8 cellular contexts compared by ENCODE assay signal in genomic region chr13:20525601-20526544, GRCh38. TPM values are rescaled to one million over a fixed set of nuclear protein-coding genes. Genes with fewer than 3 reads are reported as not detected.
DNase-seq lines count a peak whose midpoint lies in the region; ATAC-seq and TF ChIP-seq lines count a peak whose summit lies in the region.

Gene CRYL1, minus strand, starts transcription at chr13:20525857. Its CDS starts 63 bp downstream, at chr13:20525794.

- no peaks in the 10 kb centered on the region for H3K27me3 ChIP-seq in CD8-positive, alpha-beta T cell (ENCODE audit: insufficient read depth, low read length)
- H3K27me3 ChIP-seq in Panc1 (ENCODE audit: control insufficient read depth, insufficient read depth, low read length) (no peaks in the 10 kb centered on the region), esophagus muscularis mucosa (no peaks in the 10 kb centered on the region), muscle layer of duodenum (ENCODE audit: low read depth, low read length) (no peaks in the 10 kb centered on the region)

- peak within 1 kb of the TSS; percentile 96 for H3K27ac Mint-ChIP-seq in CD8-positive, alpha-beta T cell

- H3K36me3 Mint-ChIP-seq in CD8-positive, alpha-beta T cell: no peaks in the 10 kb centered on the region
- H3K36me3 Mint-ChIP-seq in activated T-cell treated with anti-CD3 and anti-CD28 coated beads, Interleukin-2, amount 50 U/mL, for 4 hours (ENCODE audit: insufficient read depth): no peaks in the 10 kb centered on the region

- peaks cover 7% of the 10 kb centered on the region for H3K27me3 Mint-ChIP-seq in CD8-positive, alpha-beta T cell (ENCODE audit: low read depth)
- no peaks in the 10 kb centered on the region for H3K27me3 Mint-ChIP-seq in activated T-cell treated with anti-CD3 and anti-CD28 coated beads, Interleukin-2, amount 50 U/mL, for 4 hours (ENCODE audit: low read depth)

- peaks cover 22% of the 10 kb centered on the region for H3K4me1 Mint-ChIP-seq in CD8-positive, alpha-beta T cell (ENCODE audit: low read depth)
- peaks cover 26% of the 10 kb centered on the region for H3K4me1 Mint-ChIP-seq in activated T-cell treated with anti-CD3 and anti-CD28 coated beads, Interleukin-2, amount 50 U/mL, for 4 hours (ENCODE audit: low read depth)

- WGBS in esophagus muscularis mucosa: under 1% methylated on average over 63 of the region's 89 CpGs

- H3K9me3 ChIP-seq in CD8-positive, alpha-beta T cell (ENCODE audit: low read length): no peaks in the 10 kb centered on the region
- H3K9me3 ChIP-seq in Panc1 (ENCODE audit: control insufficient read depth, insufficient read depth, low read depth, low read length) (no peaks in the 10 kb centered on the region), esophagus muscularis mucosa (no peaks in the 10 kb centered on the region), muscle layer of duodenum (ENCODE audit: control insufficient read depth in 1 of 2, low read length in 2 of 2) (no peaks in the 10 kb centered on the region)

- H3K27ac ChIP-seq in CD8-positive, alpha-beta T cell (ENCODE audit: low read depth, low read length): peak within 1 kb of the TSS; percentile 75
- peak within 1 kb of the TSS; percentile 70 for H3K27ac ChIP-seq in Panc1 (ENCODE audit: low read length)
- H3K27ac ChIP-seq in esophagus muscularis mucosa (replicated peaks in 1 of 4): peak within 1 kb of the TSS; percentile 85 to 92 (median 89)
- peak within 1 kb of the TSS; percentile 95 for H3K27ac ChIP-seq in muscle layer of duodenum (ENCODE audit: low read length)

- CTCF ChIA-PET in CD8-positive, alpha-beta T cell (lab: Charles Lee): interaction anchor here (0.9 to 1.2 kb wide), 2 partner anchors 19 to 33 kb away, joined by 3 read pairs; no protein-coding TSS in a partner anchor
- CTCF ChIA-PET in Panc1 (lab: Charles Lee): no interaction called here

- no peak for TF ChIP-seq CTCF in CD8-positive, alpha-beta T cell (IDR thresholded peaks at IDR 0.05)
- TF ChIP-seq CTCF in Panc1 (IDR thresholded peaks at IDR 0.05): no peak
- no peak for TF ChIP-seq CTCF in esophagus muscularis mucosa (IDR thresholded peaks at IDR 0.05)

- in situ Hi-C loops in Panc1 (cut with HindIII; ENCODE audit: low pct_unique_long_range_greater_than_20kb, low sequenced_read_pairs): no loop called here

- no TSS peak for BruUV-seq in Panc1 (replicated peaks; lab: Mats Ljungman, UMichigan)

- H3K36me3 ChIP-seq in CD8-positive, alpha-beta T cell (ENCODE audit: insufficient read depth, low read length): no peaks in the 10 kb centered on the region
- H3K36me3 ChIP-seq in Panc1 (ENCODE audit: control insufficient read depth, insufficient read depth, low read length) (no peaks in the 10 kb centered on the region), esophagus muscularis mucosa (no peaks in the 10 kb centered on the region), muscle layer of duodenum (ENCODE audit: control insufficient read depth in 1 of 2, insufficient read depth in 2 of 2, low read length in 2 of 2) (no peaks in the 10 kb centered on the region)

- H3K4me1 ChIP-seq in CD8-positive, alpha-beta T cell (ENCODE audit: insufficient read depth, low read length): peaks cover 17% of the 10 kb centered on the region
- H3K4me1 ChIP-seq in Panc1 (ENCODE audit: control insufficient read depth, insufficient read depth, low read length): no peaks in the 10 kb centered on the region
- peaks cover 18 to 31% (median 24%) of the 10 kb centered on the region in 4 donors for H3K4me1 ChIP-seq in esophagus muscularis mucosa
- peaks cover 3 to 8% of the 10 kb centered on the region in 2 donors for H3K4me1 ChIP-seq in muscle layer of duodenum (ENCODE audit: control insufficient read depth in 1 of 2, insufficient read depth in 2 of 2, low read length in 2 of 2)

- H3K9me3 Mint-ChIP-seq in CD8-positive, alpha-beta T cell: no peaks in the 10 kb centered on the region
- no peaks in the 10 kb centered on the region for H3K9me3 Mint-ChIP-seq in activated T-cell treated with anti-CD3 and anti-CD28 coated beads, Interleukin-2, amount 50 U/mL, for 4 hours

- TF ChIP-seq POLR2A in esophagus muscularis mucosa (IDR thresholded peaks at IDR 0.05; ENCODE audit: low read depth): no peak

- peak; percentile 46 to 86 (median 69) for DNase-seq in CD8-positive, alpha-beta T cell
- DNase-seq in HT1080 (ENCODE audit: low read depth) (peak; percentile 88), Panc1 (ENCODE audit: low read depth, low spot score) (no peak), esophagus muscularis mucosa (ENCODE audit: extremely low spot score) (no peak)
- peak; percentile 72 for DNase-seq in activated T-cell treated with anti-CD3 and anti-CD28 coated beads, Interleukin-2, amount 50 U/mL, for 4 hours
- DNase-seq in stimulated activated CD8-positive, alpha-beta memory T cell treated with anti-CD3 and anti-CD28 coated beads, Interleukin-7, amount 100 ng/mL, for 24 hours (ENCODE audit: low read depth): peak; percentile 38

- ATAC-seq in CD8-positive, alpha-beta T cell: peak; percentile 89
- ATAC-seq in GM19467 (IDR thresholded peaks at IDR 0.05; ENCODE audit: unreplicated experiment) (peak; percentile 78), Panc1 (peak; percentile 95)
- peak; percentile 94 to 95 for ATAC-seq in activated T-cell treated with anti-CD3 and anti-CD28 coated beads, Interleukin-2, amount 50 U/mL, for 4 hours

- peak within 1 kb of the TSS; percentile 96 for H3K4me3 Mint-ChIP-seq in CD8-positive, alpha-beta T cell
- peak within 1 kb of the TSS; percentile 89 for H3K4me3 Mint-ChIP-seq in activated T-cell treated with anti-CD3 and anti-CD28 coated beads, Interleukin-2, amount 50 U/mL, for 4 hours

- TF ChIP-seq EP300 in esophagus muscularis mucosa (IDR thresholded peaks at IDR 0.05): peak; percentile 43

- peak within 1 kb of the TSS; percentile 81 for H3K4me3 ChIP-seq in CD8-positive, alpha-beta T cell (ENCODE audit: low read depth, low read length)
- peak within 1 kb of the TSS; percentile 66 to 83 for H3K4me3 ChIP-seq in Panc1 (ENCODE audit: low read depth in 2 of 2, low read length in 2 of 2)
- H3K4me3 ChIP-seq in esophagus muscularis mucosa: peak within 1 kb of the TSS; percentile 95 to 100 (median 98)
- H3K4me3 ChIP-seq in muscle layer of duodenum (ENCODE audit: low read depth in 1 of 2, low read length in 2 of 2): peak within 1 kb of the TSS; percentile 71 to 91

- intact Hi-C loops in CD8-positive, alpha-beta T cell (cut with DNase I, micrococcal nuclease): loop anchor here (1.0 to 10.0 kb wide), 8 partner anchors 41 to 771 kb away; partner anchors contain the start of genes IFT88 (in 2 of the 2), EEF1AKMT1 (in 1 of the 2) and ZMYM5 (in 1 of the 2)
- intact Hi-C loops in Panc1 (cut with micrococcal nuclease; ENCODE audit: unreplicated experiment) (no loop called here), esophagus muscularis mucosa (cut with DNase I) (loop anchor here (5.0 kb wide), 1 partner anchor 41 kb away; the partner anchor contains the start of gene IFT88)

- POLR2A ChIA-PET in CD8-positive, alpha-beta T cell (lab: Charles Lee): interaction anchor here (0.7 to 2.2 kb wide), 3 partner anchors 40 to 49 kb away, joined by 5 to 7 read pairs (median 6); partner anchors contain the start of gene IFT88
- POLR2A ChIA-PET in Panc1 (lab: Charles Lee): no interaction called here

RNA-seq across cellular contexts. Expression of gene CRYL1, which starts in this region (rescaled TPM):
- total RNA-seq in CD8-positive, alpha-beta T cell: 1 to 10 TPM; 8.0 to 8.5 TPM
- total RNA-seq in HT1080 (2014; rRNA removed; shearing (Covaris generic)): 8.8 and 13.5 TPM in 2 replicates
- 24.5 and 24.6 TPM in 2 replicates for polyA plus RNA-seq in HT1080 (2015; cell fraction: cytosol; rRNA removed)
- polyA plus RNA-seq in HT1080 (2015; cell fraction: nucleus; rRNA removed): 11.5 and 12.3 TPM in 2 replicates
- 13.4 TPM for total RNA-seq in Panc1 (2021; ENCODE audit: unreplicated experiment)
- 18.9 TPM for polyA plus RNA-seq in Panc1 (2012; ENCODE audit: insufficient read length)
- 1 to 10 TPM; 2.8 to 5.3 (median 3.7) TPM for total RNA-seq in activated T-cell treated with anti-CD3 and anti-CD28 coated beads, Interleukin-2, amount 50 U/mL, for 4 hours
- 10 to 100 TPM; 42.3 to 59.3 (median 45.4) TPM for total RNA-seq in esophagus muscularis mucosa

Comparison
In these comparisons a context has a peak if more than half of its experiments do, and no peak if none do; other contexts are left out.
1. DNase-seq: peak in CD8-positive, alpha-beta T cell (7 of 7), HT1080 (single experiment), activated T-cell treated with anti-CD3 and anti-CD28 coated beads, Interleukin-2, amount 50 U/mL, for 4 hours (single experiment) and stimulated activated CD8-positive, alpha-beta memory T cell treated with anti-CD3 and anti-CD28 coated beads, Interleukin-7, amount 100 ng/mL, for 24 hours (single experiment); none in Panc1 (single experiment) and esophagus muscularis mucosa (single experiment).
2. Peak in every context shown above with its lines, with median percentiles within 50 percentile points of each other: ATAC-seq, H3K27ac ChIP-seq and H3K4me3 ChIP-seq.